Comparison of ENCODE assay signal across 17 cellular contexts in the genomic region with DNA sequence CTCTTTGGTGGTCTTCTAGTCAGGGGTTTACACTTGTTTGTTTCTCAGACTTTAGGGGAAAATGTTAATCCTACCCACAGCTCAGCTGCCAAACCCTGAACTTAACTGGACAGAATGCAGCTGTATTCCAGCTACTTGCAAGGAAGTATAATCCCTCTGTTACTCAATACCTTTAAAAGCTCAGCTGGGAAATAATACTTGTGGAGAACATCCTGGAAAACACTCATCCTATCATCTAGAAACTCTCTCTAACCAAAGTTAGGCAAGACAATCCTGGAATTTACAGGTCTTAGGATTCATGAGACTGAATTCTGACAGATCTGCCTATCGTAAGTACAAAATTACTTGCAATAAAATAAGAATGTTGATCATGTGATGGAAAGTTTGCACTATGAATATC.
"Had no signal": no experiment of that assay in that cellular context is flagged by ENCODE, and none has a peak within 500 bp of the region (broad histone marks: within the 10 kb centered on the region; RNA-seq: fewer than 3 reads in every experiment).

No MANE protein-coding gene starts in this region.

- H3K9me3 ChIP-seq: neutrophil, right atrium auricular region, spleen had no signal

- H3K36me3 Mint-ChIP-seq: mesothelial cell of epicardium had no signal

- H3K4me3 Mint-ChIP-seq: endodermal cell, mesothelial cell of epicardium had no signal

- DNase-seq: activated CD4-positive, alpha-beta T cell treated with anti-CD3 and anti-CD28 coated beads, Interleukin-2, amount 50 U/mL, for 1 hour; activated CD4-positive, CD25-positive, alpha-beta regulatory T cell; activated naive CD4-positive, alpha-beta T cell treated with anti-CD3 and anti-CD28 coated beads, Interleukin-2, amount 50 U/mL, for 16 hours; activated T-cell treated with anti-CD3 and anti-CD28 coated beads, Interleukin-2, amount 50 U/mL, for 1 hour; amygdala; brain microvascular endothelial cell; endodermal cell; hippocampal formation; kidney glomerular epithelial cell; posterior cingulate gyrus; spleen; stimulated activated CD4-positive, alpha-beta T cell treated with anti-CD3 and anti-CD28 coated beads, Interleukin-2, amount 100 ng/mL, for 24 hours; stimulated activated naive CD4-positive, alpha-beta T cell; trophoblast cell had no signal

- H3K27ac ChIP-seq: brain microvascular endothelial cell, neutrophil, right atrium auricular region had no signal

- H3K4me1 Mint-ChIP-seq: endodermal cell had no signal

- H3K27ac Mint-ChIP-seq: endodermal cell, mesothelial cell of epicardium had no signal

- H3K9me3 Mint-ChIP-seq: endodermal cell, mesothelial cell of epicardium had no signal

- H3K36me3 ChIP-seq: brain microvascular endothelial cell, neutrophil, right atrium auricular region, spleen had no signal

- H3K4me3 ChIP-seq: right atrium auricular region, spleen had no signal
